Comparison of ENCODE assay signal across 8 cellular contexts in genomic region chr19:39083983-39084731, GRCh38. TPM values are rescaled to one million over a fixed set of nuclear protein-coding genes. Genes with fewer than 3 reads are reported as not detected.
DNase-seq lines count a peak whose midpoint lies in the region; ATAC-seq, FAIRE-seq and TF ChIP-seq lines count a peak whose summit lies in the region.

TSS of gene ACP7 (plus strand) at chr19:39084368. CDS start at chr19:39085270, 902 bp downstream.

- H3K9me3 Mint-ChIP-seq in astrocyte (ENCODE audit: unreplicated experiment), result no peaks in the 10 kb centered on the region
- no peaks in the 10 kb centered on the region for H3K9me3 Mint-ChIP-seq in type B pancreatic cell

- H3K79me2 ChIP-seq in astrocyte (ENCODE audit: insufficient read depth, low read length), result no peaks in the 10 kb centered on the region

- H3K4me3 ChIP-seq in astrocyte (ENCODE audit: insufficient read depth, low read depth, low read length) (no peak within 1 kb of the TSS), kidney epithelial cell (ENCODE audit: low read depth, low read length) (peak within 1 kb of the TSS; percentile 30)

- no peak within 1 kb of the TSS for H3K9ac ChIP-seq in astrocyte (ENCODE audit: low read length)

- H3K9me3 ChIP-seq in astrocyte (ENCODE audit: insufficient read depth, low read depth, low read length), result no peaks in the 10 kb centered on the region

- H3K27ac ChIP-seq in astrocyte (ENCODE audit: low read depth, low read length), result no peak within 1 kb of the TSS

- H2AFZ ChIP-seq in astrocyte (ENCODE audit: low read depth, low read length), result peak within 1 kb of the TSS; percentile 5

- H3K27me3 Mint-ChIP-seq in astrocyte (ENCODE audit: low read depth, unreplicated experiment) (peaks cover 42% of the 10 kb centered on the region), type B pancreatic cell (peaks cover 63% of the 10 kb centered on the region)

- H3K36me3 ChIP-seq in astrocyte (ENCODE audit: insufficient read depth, low read length) (no peaks in the 10 kb centered on the region), kidney epithelial cell (ENCODE audit: control insufficient read depth, insufficient read depth, low read length) (no peaks in the 10 kb centered on the region)

- H3K4me1 Mint-ChIP-seq in astrocyte (ENCODE audit: low read depth, unreplicated experiment), result no peaks in the 10 kb centered on the region
- peaks cover 7% of the 10 kb centered on the region for H3K4me1 Mint-ChIP-seq in type B pancreatic cell (ENCODE audit: unreplicated experiment)

- no peaks in the 10 kb centered on the region for H4K20me1 ChIP-seq in astrocyte (ENCODE audit: insufficient read depth, low read length)

- peak within 1 kb of the TSS; percentile 77 for H3K4me2 ChIP-seq in astrocyte (ENCODE audit: low read length)

- no peak for TF ChIP-seq CTCF in astrocyte (IDR thresholded peaks at IDR 0.05; ENCODE audit: insufficient read depth, low read depth, low read length)
- no peak for TF ChIP-seq CTCF in kidney epithelial cell (IDR thresholded peaks at IDR 0.05; ENCODE audit: insufficient read depth, low read length, poor library complexity, severe bottlenecking)
- TF ChIP-seq CTCF in type B pancreatic cell (conservative IDR thresholded peaks at IDR 0.05), result no peak

- H3K36me3 Mint-ChIP-seq in astrocyte (ENCODE audit: low read depth, unreplicated experiment) (no peaks in the 10 kb centered on the region), type B pancreatic cell (no peaks in the 10 kb centered on the region)

- H3K4me1 ChIP-seq in astrocyte (ENCODE audit: insufficient read depth, low read length), result no peaks in the 10 kb centered on the region

- FAIRE-seq in astrocyte (lab: Jason Lieb, UNC), result no peak

- H3K27ac Mint-ChIP-seq in astrocyte (ENCODE audit: unreplicated experiment) (no peak within 1 kb of the TSS), type B pancreatic cell (no peak within 1 kb of the TSS)

- H3K27me3 ChIP-seq in astrocyte (ENCODE audit: insufficient read depth, low read length) (peaks cover 29% of the 10 kb centered on the region), kidney epithelial cell (ENCODE audit: control insufficient read depth, insufficient read depth, low read length) (peaks cover 26% of the 10 kb centered on the region)

- H3K4me3 Mint-ChIP-seq in astrocyte (ENCODE audit: unreplicated experiment) (peak within 1 kb of the TSS; percentile 54), type B pancreatic cell (peak within 1 kb of the TSS; percentile 79)

- ATAC-seq in GM19452 (IDR thresholded peaks at IDR 0.05; ENCODE audit: unreplicated experiment), result no peak

- DNase-seq in NCI-H2227 (lab: John Stamatoyannopoulos, UW; ENCODE audit: unreplicated experiment) (peak; percentile 61), NCI-H2227 treated with DMSO at 0.1 percent for 48 hours (lab: John Stamatoyannopoulos, UW) (no peak), astrocyte (ENCODE audit: low read depth) (no peak), kidney epithelial cell (ENCODE audit: low read depth) (no peak), type B pancreatic cell (ENCODE audit: extremely low spot score, unreplicated experiment) (no peak), occipital lobe (lab: John Stamatoyannopoulos, UW) (no peak), NCI-H1694 (lab: John Stamatoyannopoulos, UW) (no peak)

RNA-seq across cellular contexts. Expression of gene ACP7, which starts in this region (rescaled TPM):
- total RNA-seq in astrocyte (not detected in 2 replicates), kidney epithelial cell (0.33 and 0.82 TPM in 2 replicates), type B pancreatic cell (ENCODE audit: low replicate concordance) (0.29 and 0.31 TPM in 2 replicates), occipital lobe (not detected)
